10 cellular contexts compared by ENCODE assay signal in genomic region chr5:6328173-6328572, GRCh38. TPM values are rescaled to one million over a fixed set of nuclear protein-coding genes. Genes with fewer than 3 reads are reported as not detected.
A peak's percentile ranks its signal among the peaks of the same experiment; 100 is the strongest.
DNase-seq lines count a peak whose midpoint lies in the region; ATAC-seq, FAIRE-seq and TF ChIP-seq lines count a peak whose summit lies in the region.
"Had no signal": no experiment of that assay in that cellular context is flagged by ENCODE, and none has a peak within 500 bp of the region (broad histone marks: within the 10 kb centered on the region; RNA-seq: fewer than 3 reads in every experiment).

No MANE protein-coding gene starts in this region.

- no peak overlapping the region for H3K4me3 ChIP-seq in H7 (ENCODE audit: insufficient read depth, low read depth, low read length)
- no peak overlapping the region for H3K4me3 ChIP-seq in SJCRH30
- no peak overlapping the region for H3K4me3 ChIP-seq in fibroblast of pulmonary artery (replicated peaks; ENCODE audit: low read depth, low read length)
- H3K4me3 ChIP-seq: ovary had no signal

- H3K27me3 ChIP-seq in H7 (ENCODE audit: control insufficient read depth, insufficient read depth, low read length) (peaks cover 8% of the 10 kb centered on the region; the same call in 1 of the 2 replicates), SJCRH30 (no peaks in the 10 kb centered on the region)
- H3K27me3 ChIP-seq: ovary had no signal

- no peaks in the 10 kb centered on the region for H3K4me1 ChIP-seq in SJCRH30

- no peak for TF ChIP-seq CTCF in fibroblast of pulmonary artery (IDR thresholded peaks at IDR 0.05; ENCODE audit: low read length, missing control alignments)

- no peaks in the 10 kb centered on the region for H3K9me3 ChIP-seq in SJCRH30 (replicated peaks)
- H3K9me3 ChIP-seq: ovary had no signal

- DNase-seq in A172 (ENCODE audit: low spot score) (peak; percentile 48), H7 (peak; percentile 80), SJCRH30 (peak; percentile 29 to 49), fibroblast of pulmonary artery (ENCODE audit: low read depth) (peak; percentile 22), cortex of kidney (lab: John Stamatoyannopoulos, UW) (no peak), GM12891 (ENCODE audit: insufficient read length, low spot score) (no peak), GM19240 (ENCODE audit: insufficient read length, low spot score) (no peak)
- DNase-seq: DMS153, ovary had no signal

- no peaks in the 10 kb centered on the region for H3K36me3 ChIP-seq in H7 (replicated peaks; ENCODE audit: control insufficient read depth, insufficient read depth, low read length)
- no peaks in the 10 kb centered on the region for H3K36me3 ChIP-seq in SJCRH30
- H3K36me3 ChIP-seq: ovary had no signal

- TF ChIP-seq POLR2A in GM12891 (IDR thresholded peaks at IDR 0.05; ENCODE audit: low read depth, low read length) = no peak

- no peak for FAIRE-seq in GM12891 (lab: Jason Lieb, UNC)

- H3K27ac ChIP-seq in SJCRH30 = no peak overlapping the region
- H3K27ac ChIP-seq: ovary had no signal

- no peak for ATAC-seq in HG03571 (IDR thresholded peaks at IDR 0.05; ENCODE audit: unreplicated experiment)

TF ChIP-seq in GM12891, 5 proteins besides CTCF, POLR2A, EP300 and RAD21:
- TF ChIP-seq TAF1 (IDR thresholded peaks at IDR 0.05; ENCODE audit: low read depth, low read length) (no peak), SPI1 (IDR thresholded peaks at IDR 0.05; ENCODE audit: low read depth, low read length) (no peak), POLR2AphosphoS5 (IDR thresholded peaks at IDR 0.05; ENCODE audit: low read depth, low read length) (no peak), POU2F2 (IDR thresholded peaks at IDR 0.05; ENCODE audit: low read depth, low read length) (no peak), PAX5 (IDR thresholded peaks at IDR 0.05; ENCODE audit: insufficient read depth, low read length, severe bottlenecking) (no peak)

RNA-seq across cellular contexts. Expression of gene MED10, which starts 50.2 kb away (rescaled TPM):
- 20.5 and 28.6 TPM in 2 replicates for total RNA-seq in A172 (2014; rRNA removed; shearing (Covaris generic))
- 5.7 and 11.6 TPM in 2 replicates for total RNA-seq in H7 (2014; rRNA removed; shearing (Covaris generic))
- 13.7 and 14.8 TPM in 2 replicates for total RNA-seq in SJCRH30 (2014; rRNA removed; shearing (Covaris generic))
- 57.6 TPM for polyA plus RNA-seq in GM12891 (2012; ENCODE audit: low read depth, missing spikeins)

Comparison
In these comparisons a context has a peak if more than half of its experiments do, and no peak if none do; other contexts are left out.
1. DNase-seq: peak in A172 (single experiment), H7 (single experiment), SJCRH30 (2 of 2) and fibroblast of pulmonary artery (single experiment); none in cortex of kidney (single experiment), GM12891 (single experiment) and GM19240 (single experiment).